Comparison of ENCODE assay signal across 25 cellular contexts in the genomic region with DNA sequence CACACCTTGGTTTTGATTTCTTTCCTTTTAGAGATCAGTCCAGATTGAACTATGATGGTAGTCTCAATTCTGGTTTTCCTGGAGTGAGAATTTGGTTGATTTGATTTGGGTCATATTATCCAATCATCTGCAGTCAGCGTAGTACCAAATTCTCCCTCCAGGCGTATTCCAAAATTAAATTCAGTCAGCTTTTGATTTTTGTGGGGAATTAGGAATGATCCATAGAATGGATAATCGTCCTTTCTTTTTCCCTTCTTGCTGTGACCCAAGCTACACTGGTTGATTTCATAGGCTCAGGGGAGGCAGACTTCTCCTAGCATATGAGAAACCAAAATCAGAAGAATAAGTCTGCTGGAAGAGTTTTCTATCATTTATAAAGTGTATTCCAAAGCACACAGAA. TPM values are rescaled to one million over a fixed set of nuclear protein-coding genes. Genes with fewer than 3 reads are reported as not detected.
DNase-seq lines count a peak whose midpoint lies in the region; ATAC-seq and TF ChIP-seq lines count a peak whose summit lies in the region.
"Had no signal": no experiment of that assay in that cellular context is flagged by ENCODE, and none has a peak within 500 bp of the region (broad histone marks: within the 10 kb centered on the region; RNA-seq: fewer than 3 reads in every experiment).

No MANE protein-coding gene starts in this region.

- peak overlapping the region; percentile 3 for H3K27ac ChIP-seq in muscle layer of duodenum (ENCODE audit: low read length)
- H3K27ac ChIP-seq: epithelial cell of prostate, Peyer's patch, uterus had no signal

- no peaks in the 10 kb centered on the region for H3K27me3 Mint-ChIP-seq in natural killer cell treated with Interleukin-12 subunit alpha and Interleukin-12 subunit beta and Interleukin-15 and Interleukin-18, amount 100 ng/mL, for 72 hours
- H3K27me3 Mint-ChIP-seq in natural killer cell (ENCODE audit: low read depth in 2 of 2), result no peaks in the 10 kb centered on the region

- H3K9me3 Mint-ChIP-seq in natural killer cell treated with Interleukin-12 subunit alpha and Interleukin-12 subunit beta and Interleukin-15 and Interleukin-18, amount 100 ng/mL, for 72 hours, result no peaks in the 10 kb centered on the region
- no peaks in the 10 kb centered on the region for H3K9me3 Mint-ChIP-seq in natural killer cell
- H3K9me3 Mint-ChIP-seq: activated naive CD4-positive, alpha-beta T cell treated with anti-CD3 and anti-CD28 coated beads, Interleukin-2, amount 50 U/mL, for 72 hours; activated T-helper 2 cell treated with anti-CD3 and anti-CD28 coated beads, Interferon-gamma antibody, Interleukin-2, Interleukin-4, amounts not matched to agents 10 μg/mL and 5 μg/mL and 100 μg/mL, durations not matched to agents 14 hours and 24 hours and 36 hours had no signal

- intact Hi-C loops in natural killer cell (cut with micrococcal nuclease), result no loop called here

- H3K27me3 ChIP-seq in muscle layer of duodenum (ENCODE audit: low read depth, low read length), result no peaks in the 10 kb centered on the region
- H3K27me3 ChIP-seq: Peyer's patch, uterus had no signal

- no peaks in the 10 kb centered on the region for H3K9me3 ChIP-seq in muscle layer of duodenum (ENCODE audit: control insufficient read depth in 1 of 2, low read length in 2 of 2)
- H3K9me3 ChIP-seq: Peyer's patch, uterus had no signal

- no peak for DNase-seq in natural killer cell treated with Interleukin-12 subunit alpha and Interleukin-12 subunit beta and Interleukin-15 and Interleukin-18, amount 100 ng/mL, for 72 hours (ENCODE audit: low spot score)
- no peak for DNase-seq in natural killer cell
- DNase-seq in astrocyte of the spinal cord (ENCODE audit: low read depth, low spot score), result no peak
- no peak for DNase-seq in mesenteric fat pad (ENCODE audit: low spot score)
- DNase-seq in NCI-H2171 treated with DMSO at 0.1 percent for 48 hours (lab: John Stamatoyannopoulos, UW), result no peak
- DNase-seq in NCI-H2029 (lab: John Stamatoyannopoulos, UW), result no peak
- DNase-seq in activated CD4-positive, alpha-beta T cell treated with anti-CD3 and anti-CD28 coated beads, Interleukin-2, amount 50 U/mL, for 48 hours, result no peak
- DNase-seq: ACHN; activated CD4-positive, alpha-beta T cell treated with anti-CD3 and anti-CD28 coated beads for 4 hours; aorta; C1 segment of cervical spinal cord; cerebellar nuclear complex; KG1; MV-4-11; NCI-H146; NCI-H524; posterior cingulate gyrus; uterus had no signal

- H3K4me1 Mint-ChIP-seq in natural killer cell treated with Interleukin-12 subunit alpha and Interleukin-12 subunit beta and Interleukin-15 and Interleukin-18, amount 100 ng/mL, for 72 hours (ENCODE audit: low read depth in 2 of 2), result peaks cover 48 to 61% of the 10 kb centered on the region in 2 donors
- peaks cover 54 to 64% of the 10 kb centered on the region in 2 donors for H3K4me1 Mint-ChIP-seq in natural killer cell

- in situ Hi-C loops in astrocyte of the spinal cord (cut with HindIII; ENCODE audit: low sequenced_read_pairs), result no loop called here

- peaks cover 16% of the 10 kb centered on the region for H3K36me3 Mint-ChIP-seq in natural killer cell treated with Interleukin-12 subunit alpha and Interleukin-12 subunit beta and Interleukin-15 and Interleukin-18, amount 100 ng/mL, for 72 hours
- H3K36me3 Mint-ChIP-seq in natural killer cell, result peaks cover 6% of the 10 kb centered on the region

- H3K4me1 ChIP-seq in muscle layer of duodenum (ENCODE audit: control insufficient read depth in 1 of 2, insufficient read depth in 2 of 2, low read length in 2 of 2), result peaks cover 18 to 61% of the 10 kb centered on the region in 2 donors

- peak overlapping the region; percentile 6 to 34 for H3K27ac Mint-ChIP-seq in natural killer cell treated with Interleukin-12 subunit alpha and Interleukin-12 subunit beta and Interleukin-15 and Interleukin-18, amount 100 ng/mL, for 72 hours
- peak overlapping the region in 1 of 2 donors; percentile 21 for H3K27ac Mint-ChIP-seq in natural killer cell
- H3K27ac Mint-ChIP-seq: activated T-helper 2 cell treated with anti-CD3 and anti-CD28 coated beads, Interferon-gamma antibody, Interleukin-2, Interleukin-4, amounts not matched to agents 10 μg/mL and 5 μg/mL and 100 μg/mL, durations not matched to agents 14 hours and 24 hours and 36 hours had no signal

- H3K4me3 ChIP-seq in astrocyte of the spinal cord (ENCODE audit: low read depth, low read length) (no peak overlapping the region), muscle layer of duodenum (ENCODE audit: low read depth in 1 of 2, low read length in 2 of 2) (no peak overlapping the region)
- H3K4me3 ChIP-seq: Peyer's patch, uterus had no signal

- ATAC-seq in natural killer cell treated with Interleukin-12 subunit alpha and Interleukin-12 subunit beta and Interleukin-15 and Interleukin-18, amount 100 ng/mL, for 72 hours, result no peak
- ATAC-seq in natural killer cell, result no peak
- ATAC-seq: activated naive CD4-positive, alpha-beta T cell treated with anti-CD3 and anti-CD28 coated beads, Interleukin-2, amount 50 U/mL, for 72 hours; left lobe of liver; sciatic nerve had no signal

- no peak overlapping the region for H3K4me3 Mint-ChIP-seq in natural killer cell treated with Interleukin-12 subunit alpha and Interleukin-12 subunit beta and Interleukin-15 and Interleukin-18, amount 100 ng/mL, for 72 hours
- H3K4me3 Mint-ChIP-seq in natural killer cell, result no peak overlapping the region

- TF ChIP-seq CTCF in natural killer cell (IDR thresholded peaks at IDR 0.05) (no peak), astrocyte of the spinal cord (IDR thresholded peaks at IDR 0.05; ENCODE audit: low read depth, low read length) (peak; percentile 6)

- peaks cover 6 to 15% of the 10 kb centered on the region in 2 donors for H3K36me3 ChIP-seq in muscle layer of duodenum (ENCODE audit: control insufficient read depth in 1 of 2, insufficient read depth in 2 of 2, low read length in 2 of 2)
- H3K36me3 ChIP-seq: uterus had no signal

RNA-seq across cellular contexts. Expression of a gene that starts 4.9 kb away (rescaled TPM):
- 100 to 1,000 TPM in 1 of 2 donors, 10 to 100 TPM in 1; 86.2 to 116 TPM for total RNA-seq in natural killer cell treated with Interleukin-12 subunit alpha and Interleukin-12 subunit beta and Interleukin-15 and Interleukin-18, amount 100 ng/mL, for 72 hours
- 10 to 100 TPM; 66.5 to 92.4 (median 69.1) TPM for total RNA-seq in natural killer cell
- total RNA-seq in mesenteric fat pad, result 64.4 TPM

RNA-seq across cellular contexts. Expression of a gene that starts 20.7 kb away (rescaled TPM):
- 100 to 1,000 TPM; 208 to 308 TPM for total RNA-seq in natural killer cell treated with Interleukin-12 subunit alpha and Interleukin-12 subunit beta and Interleukin-15 and Interleukin-18, amount 100 ng/mL, for 72 hours
- total RNA-seq in natural killer cell (100 to 1,000 TPM in 1 of 3 donors, 10 to 100 TPM in 2; 95.3 to 110 (median 96.6) TPM), mesenteric fat pad (154 TPM)

RNA-seq across cellular contexts. Expression of a gene that starts 31.3 kb away (rescaled TPM):
- total RNA-seq in natural killer cell treated with Interleukin-12 subunit alpha and Interleukin-12 subunit beta and Interleukin-15 and Interleukin-18, amount 100 ng/mL, for 72 hours, result 10 to 100 TPM; 52.9 to 71.2 TPM
- total RNA-seq in natural killer cell, result 10 to 100 TPM; 15.9 to 19.7 (median 18.7) TPM
- total RNA-seq in mesenteric fat pad, result 89.6 TPM

RNA-seq across cellular contexts. Expression of a gene that starts 43.7 kb away (rescaled TPM):
- 10 to 100 TPM; 67.5 to 97.5 TPM for total RNA-seq in natural killer cell treated with Interleukin-12 subunit alpha and Interleukin-12 subunit beta and Interleukin-15 and Interleukin-18, amount 100 ng/mL, for 72 hours
- total RNA-seq in natural killer cell (10 to 100 TPM; 60.3 to 71.9 (median 68.7) TPM), mesenteric fat pad (24.4 TPM)

RNA-seq across cellular contexts. Expression of a gene that starts 44.0 kb away (rescaled TPM):
- total RNA-seq in natural killer cell treated with Interleukin-12 subunit alpha and Interleukin-12 subunit beta and Interleukin-15 and Interleukin-18, amount 100 ng/mL, for 72 hours, result 10 to 100 TPM; 33.0 to 37.4 TPM
- total RNA-seq in natural killer cell (10 to 100 TPM; 23.5 to 25.3 (median 23.8) TPM), mesenteric fat pad (20.0 TPM)
